In the genomic region with DNA sequence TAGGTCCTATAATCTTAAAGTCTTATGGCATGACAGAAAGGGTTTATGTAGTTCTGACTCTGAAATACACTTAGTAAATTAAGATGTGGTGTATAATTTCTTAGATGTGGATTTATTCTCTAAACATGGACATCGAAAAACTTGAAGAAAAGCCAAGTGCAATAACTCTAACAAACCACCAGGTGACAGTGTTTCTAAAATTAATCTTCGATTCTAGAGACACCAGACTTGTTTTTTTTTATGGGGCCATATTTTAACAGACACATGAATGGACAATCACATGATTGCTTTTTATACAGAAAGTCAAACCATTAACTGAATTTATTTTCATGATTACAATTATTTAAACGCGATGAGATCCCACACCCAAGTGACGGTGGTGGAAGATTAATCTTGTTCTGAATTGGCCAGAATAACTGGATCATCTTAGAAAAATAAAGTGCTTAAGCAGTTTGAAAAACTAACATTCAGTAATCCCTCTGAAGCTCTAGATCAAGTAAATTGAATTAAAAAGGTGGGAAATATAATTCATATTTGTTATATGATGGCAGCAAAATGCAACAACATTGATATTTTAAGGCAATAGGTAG, we compare ENCODE assay signal across 8 cellular contexts.
DNase-seq lines count a peak whose midpoint lies in the region; ATAC-seq and TF ChIP-seq lines count a peak whose summit lies in the region.

No MANE protein-coding gene starts in this region.

- no peaks in the 10 kb centered on the region for H3K4me1 ChIP-seq in DOHH2 (ENCODE audit: control insufficient read depth, low read length)
- no peaks in the 10 kb centered on the region for H3K4me1 ChIP-seq in mucosa of descending colon (ENCODE audit: low read depth)
- H3K4me1 ChIP-seq in effector memory CD4-positive, alpha-beta T cell (ENCODE audit: control insufficient read depth, insufficient read depth, low read length, poor library complexity, severe bottlenecking), result no peaks in the 10 kb centered on the region

- DNase-seq in HFFc6, result peak; percentile 6
- peak; percentile 54 for DNase-seq in NCI-H2227 treated with DMSO at 0.1 percent for 48 hours (lab: John Stamatoyannopoulos, UW)
- DNase-seq in cardiac fibroblast (ENCODE audit: low read depth in 2 of 2), result peak; percentile 58 to 63
- DNase-seq in mucosa of descending colon, result no peak
- no peak for DNase-seq in effector memory CD4-positive, alpha-beta T cell
- DNase-seq in posterior vena cava (ENCODE audit: low spot score), result no peak
- no peak for DNase-seq in hepatic stellate cell (ENCODE audit: low spot score)

- intact Hi-C loops in mucosa of descending colon (cut with DNase I, micrococcal nuclease) (no loop called here), posterior vena cava (cut with DNase I) (no loop called here)

- H3K36me3 ChIP-seq in DOHH2 (ENCODE audit: control insufficient read depth, low read length), result no peaks in the 10 kb centered on the region
- H3K36me3 ChIP-seq in mucosa of descending colon (ENCODE audit: low read depth), result no peaks in the 10 kb centered on the region
- H3K36me3 ChIP-seq in effector memory CD4-positive, alpha-beta T cell (ENCODE audit: control insufficient read depth, insufficient read depth, low read length), result no peaks in the 10 kb centered on the region

- no peak for ATAC-seq in mucosa of descending colon

- no peak overlapping the region for H3K27ac Mint-ChIP-seq in HFFc6

- no peaks in the 10 kb centered on the region for H3K27me3 ChIP-seq in DOHH2 (ENCODE audit: control insufficient read depth, low read length)
- no peaks in the 10 kb centered on the region for H3K27me3 ChIP-seq in effector memory CD4-positive, alpha-beta T cell (replicated peaks; ENCODE audit: control insufficient read depth, insufficient read depth, low read length, poor library complexity, severe bottlenecking)

- H3K79me2 ChIP-seq in DOHH2 (ENCODE audit: control insufficient read depth, low read length), result no peaks in the 10 kb centered on the region

- TF ChIP-seq CTCF in DOHH2 (IDR thresholded peaks at IDR 0.05; ENCODE audit: low read depth, low read length, poor library complexity, severe bottlenecking) (peak; percentile 80), HFFc6 (IDR thresholded peaks at IDR 0.05) (peak; percentile 84), cardiac fibroblast (IDR thresholded peaks at IDR 0.05; ENCODE audit: low read depth, low read length) (peak; percentile 77), mucosa of descending colon (IDR thresholded peaks at IDR 0.05) (peak; percentile 29)

- H3K27me3 Mint-ChIP-seq in HFFc6 (ENCODE audit: insufficient read depth), result no peaks in the 10 kb centered on the region

- H3K4me3 ChIP-seq in DOHH2 (ENCODE audit: low read length) (no peak overlapping the region), cardiac fibroblast (replicated peaks in 1 of 2; ENCODE audit: low read depth in 2 of 2, low read length in 2 of 2) (no peak overlapping the region), mucosa of descending colon (no peak overlapping the region)
- H3K4me3 ChIP-seq in effector memory CD4-positive, alpha-beta T cell (ENCODE audit: insufficient read depth, low read depth, low read length, poor library complexity, severe bottlenecking), result no peak overlapping the region

- H3K27ac ChIP-seq in DOHH2 (ENCODE audit: low read depth, low read length), result no peak overlapping the region
- no peak overlapping the region for H3K27ac ChIP-seq in effector memory CD4-positive, alpha-beta T cell (ENCODE audit: insufficient read depth, low read length, poor library complexity, severe bottlenecking)

- H3K9me3 ChIP-seq in DOHH2 (ENCODE audit: control insufficient read depth, insufficient read depth, low read length) (no peaks in the 10 kb centered on the region), mucosa of descending colon (no peaks in the 10 kb centered on the region)
- no peaks in the 10 kb centered on the region for H3K9me3 ChIP-seq in effector memory CD4-positive, alpha-beta T cell (ENCODE audit: control insufficient read depth, low read length)

- no peaks in the 10 kb centered on the region for H3K9me2 ChIP-seq in DOHH2 (replicated peaks; ENCODE audit: control insufficient read depth, low read length)

- H3F3A ChIP-seq in DOHH2 (ENCODE audit: control insufficient read depth, insufficient read depth), result no peaks in the 10 kb centered on the region

- H3K9me3 Mint-ChIP-seq in HFFc6, result peaks cover 6% of the 10 kb centered on the region; the same call in 1 of the 2 replicates

- H4K20me1 ChIP-seq in DOHH2 (ENCODE audit: control insufficient read depth, insufficient read depth, low read depth, low read length), result no peaks in the 10 kb centered on the region

- no peaks in the 10 kb centered on the region for H3K4me1 Mint-ChIP-seq in HFFc6 (ENCODE audit: low read depth)

- H3K36me3 Mint-ChIP-seq in HFFc6 (ENCODE audit: low read depth), result no peaks in the 10 kb centered on the region

- H3K4me3 Mint-ChIP-seq in HFFc6, result no peak overlapping the region

- no peak overlapping the region for H3K4me2 ChIP-seq in DOHH2 (ENCODE audit: low read length)

Comparison
In these comparisons a context has a peak if more than half of its experiments do, and no peak if none do; other contexts are left out.
1. CTCF ChIP-seq: peak in every context shown above with its lines; median percentile 84 in HFFc6; 80 in DOHH2; 77 in cardiac fibroblast; 29 in mucosa of descending colon.
2. DNase-seq: peak in HFFc6 (single experiment), NCI-H2227 treated with DMSO at 0.1 percent for 48 hours (single experiment) and cardiac fibroblast (2 of 2); none in mucosa of descending colon (0 of 3), effector memory CD4-positive, alpha-beta T cell (0 of 3), posterior vena cava (single experiment) and hepatic stellate cell (single experiment).